In genomic region chr1:45567911-45568310, GRCh38 we compare ENCODE assay signal across 17 cellular contexts. TPM values are rescaled to one million over a fixed set of nuclear protein-coding genes. Genes with fewer than 3 reads are reported as not detected.
"Had no signal": no experiment of that assay in that cellular context is flagged by ENCODE, and none has a peak within 500 bp of the region (broad histone marks: within the 10 kb centered on the region; RNA-seq: fewer than 3 reads in every experiment).

No MANE protein-coding gene starts in this region.

- ATAC-seq: heart right ventricle, left lung, psoas muscle, right cardiac atrium had no signal

- H3K9me3 Mint-ChIP-seq: activated B cell treated with CpG ODN at 0.5 μM for 24 hours; activated T-helper 1 cell treated with anti-CD3 and anti-CD28 coated beads, Interleukin-12 subunit alpha, Interleukin-12 subunit beta, Interleukin-2, Interleukin-4 antibody, amounts not matched to agents 30 ng/mL and 10 ng/mL and 1 ng/mL, durations not matched to agents 14 hours and 24 hours and 36 hours; neural progenitor cell had no signal

- H3K36me3 ChIP-seq: neural progenitor cell had no signal

- H3K4me1 Mint-ChIP-seq: activated B cell treated with CpG ODN at 0.5 μM for 24 hours had no signal

- H3K4me1 ChIP-seq: ascending aorta, psoas muscle had no signal

- DNase-seq: activated B cell treated with CpG ODN at 0.5 μM for 24 hours; activated CD4-positive, alpha-beta T cell treated with anti-CD3 and anti-CD28 coated beads for 4 hours; cerebellar nuclear complex; effector CD8-positive, alpha-beta T cell; esophagus squamous epithelium; heart right ventricle; left lung; psoas muscle; right cardiac atrium; small intestine; stimulated activated CD4-positive, alpha-beta T cell treated with anti-CD3 and anti-CD28 coated beads, Interleukin-4, amount 100 ng/mL, for 1 hour; stomach; trophoblast cell had no signal

- H3K27ac Mint-ChIP-seq: activated B cell treated with CpG ODN at 0.5 μM for 24 hours; activated T-helper 1 cell treated with anti-CD3 and anti-CD28 coated beads, Interleukin-12 subunit alpha, Interleukin-12 subunit beta, Interleukin-2, Interleukin-4 antibody, amounts not matched to agents 30 ng/mL and 10 ng/mL and 1 ng/mL, durations not matched to agents 14 hours and 24 hours and 36 hours; neural progenitor cell had no signal

- H3K27me3 ChIP-seq: ascending aorta, esophagus squamous epithelium, heart right ventricle, left lung, neural progenitor cell, stomach, vagina had no signal

- H3K27ac ChIP-seq: ascending aorta, left lung, neural progenitor cell, psoas muscle, vagina had no signal

- H3K9me3 ChIP-seq: ascending aorta, esophagus squamous epithelium, heart right ventricle, left lung, psoas muscle, stomach, vagina had no signal

- H3K4me3 ChIP-seq: ascending aorta, esophagus squamous epithelium, heart right ventricle, left lung, neural progenitor cell, psoas muscle, stomach, vagina had no signal

- H3K27me3 Mint-ChIP-seq: activated B cell treated with CpG ODN at 0.5 μM for 24 hours had no signal

- H3K4me3 Mint-ChIP-seq: activated B cell treated with CpG ODN at 0.5 μM for 24 hours; activated T-helper 1 cell treated with anti-CD3 and anti-CD28 coated beads, Interleukin-12 subunit alpha, Interleukin-12 subunit beta, Interleukin-2, Interleukin-4 antibody, amounts not matched to agents 30 ng/mL and 10 ng/mL and 1 ng/mL, durations not matched to agents 14 hours and 24 hours and 36 hours; neural progenitor cell had no signal

- H3K9ac ChIP-seq: neural progenitor cell had no signal

RNA-seq across cellular contexts. Expression of gene CCDC17, which starts 55.9 kb away (rescaled TPM):
- total RNA-seq: ascending aorta had no signal
